Comparison of ENCODE assay signal across 26 cellular contexts in the genomic region with DNA sequence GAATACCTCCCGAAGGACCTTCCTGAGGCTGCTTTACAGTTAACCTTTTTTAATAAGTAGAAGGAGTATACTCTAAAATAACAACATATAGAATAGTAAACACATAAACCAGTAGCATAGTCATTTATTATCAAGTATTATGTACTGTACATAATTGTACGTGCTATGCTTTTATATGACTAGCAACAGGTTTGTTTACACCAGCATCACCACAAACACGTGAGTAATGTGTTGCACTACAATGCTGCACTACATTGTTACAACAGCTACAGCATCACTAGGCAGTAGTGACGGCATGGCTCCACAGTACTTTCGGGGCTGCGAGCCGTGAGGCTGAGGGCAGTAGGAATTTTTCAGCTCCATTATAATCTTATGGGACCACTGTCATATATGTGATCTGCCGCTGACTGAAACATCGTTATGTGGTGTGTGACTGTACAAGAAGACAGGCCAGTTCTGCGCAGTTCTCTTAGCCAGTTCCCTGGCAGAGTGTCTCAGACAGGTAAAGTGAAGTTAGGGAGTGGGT.
DNase-seq lines count a peak whose midpoint lies in the region; ATAC-seq lines count a peak whose summit lies in the region.
"Had no signal": no experiment of that assay in that cellular context is flagged by ENCODE, and none has a peak within 500 bp of the region (broad histone marks: within the 10 kb centered on the region; RNA-seq: fewer than 3 reads in every experiment).

No MANE protein-coding gene starts in this region.

- no peaks in the 10 kb centered on the region for H3K9me3 Mint-ChIP-seq in activated naive CD4-positive, alpha-beta T cell treated with anti-CD3 and anti-CD28 coated beads, Interleukin-2, amount 50 U/mL, for 24 hours
- peaks cover 0 to 7% of the 10 kb centered on the region in 2 donors for H3K9me3 Mint-ChIP-seq in activated naive CD4-positive, alpha-beta T cell treated with anti-CD3 and anti-CD28 coated beads, Interleukin-2, amount 50 U/mL, for 72 hours
- no peaks in the 10 kb centered on the region for H3K9me3 Mint-ChIP-seq in effector memory CD8-positive, alpha-beta T cell
- H3K9me3 Mint-ChIP-seq in stimulated activated naive CD8-positive, alpha-beta T cell treated with anti-CD3 and anti-CD28 coated beads, Interleukin-15, amount 100 ng/mL, for 72 hours, result no peaks in the 10 kb centered on the region
- H3K9me3 Mint-ChIP-seq: mesothelial cell of epicardium had no signal

- DNase-seq in activated naive CD4-positive, alpha-beta T cell treated with anti-CD3 and anti-CD28 coated beads, Interleukin-2, amount 50 U/mL, for 72 hours (ENCODE audit: low spot score in 2 of 2), result no peak
- DNase-seq in SJSA1 (ENCODE audit: low read depth in 1 of 2, low spot score in 2 of 2) (peak in 1 of 2 experiments; percentile 20), cerebellum (ENCODE audit: low spot score) (no peak), ureter (ENCODE audit: low spot score) (no peak)
- DNase-seq in effector memory CD8-positive, alpha-beta T cell, result no peak
- no peak for DNase-seq in stimulated activated naive CD8-positive, alpha-beta T cell treated with anti-CD3 and anti-CD28 coated beads, Interleukin-15, amount 100 ng/mL, for 72 hours
- DNase-seq in stimulated activated CD4-positive, alpha-beta T cell treated with anti-CD3 and anti-CD28 coated beads, Interleukin-2, amount 100 ng/mL, for 48 hours, result no peak
- DNase-seq: activated naive CD4-positive, alpha-beta T cell; amygdala; Calu3; cortex of kidney; DMS79 treated with DMSO at 0.1 percent for 48 hours; KBM-7; left ventricle myocardium superior; MG63; naive thymus-derived CD4-positive, alpha-beta T cell; NCI-H1105 treated with DMSO at 0.1 percent for 48 hours; NCI-H2029; NCI-H526; NK-92 treated with Interleukin-12 subunit alpha and Interleukin-12 subunit beta, amount 100 ng/mL, for 24 hours; T-helper 9 cell; transverse colon had no signal

- H3K9me3 ChIP-seq in SJSA1 (replicated peaks), result no peaks in the 10 kb centered on the region
- H3K9me3 ChIP-seq: MG63, transverse colon had no signal

- peaks cover 44% of the 10 kb centered on the region for H3K4me1 Mint-ChIP-seq in activated naive CD4-positive, alpha-beta T cell treated with anti-CD3 and anti-CD28 coated beads, Interleukin-2, amount 50 U/mL, for 24 hours
- H3K4me1 Mint-ChIP-seq in effector memory CD8-positive, alpha-beta T cell (ENCODE audit: low read depth in 2 of 2), result peaks cover 35 to 48% of the 10 kb centered on the region in 2 donors
- peaks cover 76% of the 10 kb centered on the region for H3K4me1 Mint-ChIP-seq in stimulated activated naive CD8-positive, alpha-beta T cell treated with anti-CD3 and anti-CD28 coated beads, Interleukin-15, amount 100 ng/mL, for 72 hours

- no peaks in the 10 kb centered on the region for H3K27me3 ChIP-seq in SJSA1 (replicated peaks)
- H3K27me3 ChIP-seq: MG63, transverse colon had no signal

- no peaks in the 10 kb centered on the region for H3K27me3 Mint-ChIP-seq in activated naive CD4-positive, alpha-beta T cell treated with anti-CD3 and anti-CD28 coated beads, Interleukin-2, amount 50 U/mL, for 24 hours
- H3K27me3 Mint-ChIP-seq in effector memory CD8-positive, alpha-beta T cell, result no peaks in the 10 kb centered on the region
- no peaks in the 10 kb centered on the region for H3K27me3 Mint-ChIP-seq in stimulated activated naive CD8-positive, alpha-beta T cell treated with anti-CD3 and anti-CD28 coated beads, Interleukin-15, amount 100 ng/mL, for 72 hours
- H3K27me3 Mint-ChIP-seq: naive thymus-derived CD4-positive, alpha-beta T cell had no signal

- H3K27ac Mint-ChIP-seq in activated naive CD4-positive, alpha-beta T cell treated with anti-CD3 and anti-CD28 coated beads, Interleukin-2, amount 50 U/mL, for 24 hours, result peak overlapping the region; percentile 43
- peak overlapping the region in 1 of 2 donors; percentile 53 for H3K27ac Mint-ChIP-seq in activated naive CD4-positive, alpha-beta T cell treated with anti-CD3 and anti-CD28 coated beads, Interleukin-2, amount 50 U/mL, for 72 hours
- peak overlapping the region; percentile 15 to 59 for H3K27ac Mint-ChIP-seq in effector memory CD8-positive, alpha-beta T cell
- no peak overlapping the region for H3K27ac Mint-ChIP-seq in stimulated activated naive CD8-positive, alpha-beta T cell treated with anti-CD3 and anti-CD28 coated beads, Interleukin-15, amount 100 ng/mL, for 72 hours
- H3K27ac Mint-ChIP-seq: mesothelial cell of epicardium had no signal

- peaks cover 25% of the 10 kb centered on the region for H3K4me1 ChIP-seq in SJSA1 (replicated peaks)

- no peaks in the 10 kb centered on the region for H3K36me3 ChIP-seq in SJSA1
- H3K36me3 ChIP-seq: MG63, transverse colon had no signal

- no peak for ATAC-seq in activated naive CD4-positive, alpha-beta T cell treated with anti-CD3 and anti-CD28 coated beads, Interleukin-2, amount 50 U/mL, for 72 hours
- peak; percentile 13 for ATAC-seq in effector memory CD8-positive, alpha-beta T cell (replicated peaks)
- peak; percentile 21 for ATAC-seq in stimulated activated naive CD8-positive, alpha-beta T cell treated with anti-CD3 and anti-CD28 coated beads, Interleukin-15, amount 100 ng/mL, for 72 hours
- ATAC-seq: naive thymus-derived CD4-positive, alpha-beta T cell; PC-3; Right ventricle myocardium inferior had no signal

- no peak overlapping the region for H3K4me3 ChIP-seq in SJSA1
- H3K4me3 ChIP-seq: MG63, transverse colon had no signal

- 0 out of 2 replicates have a peak overlapping the region, but pooled peaks have one; percentile 7 for H3K27ac ChIP-seq in SJSA1
- H3K27ac ChIP-seq: transverse colon had no signal

- H3K4me3 Mint-ChIP-seq in activated naive CD4-positive, alpha-beta T cell treated with anti-CD3 and anti-CD28 coated beads, Interleukin-2, amount 50 U/mL, for 24 hours, result no peak overlapping the region
- peak overlapping the region in 1 of 2 donors; percentile 33 for H3K4me3 Mint-ChIP-seq in effector memory CD8-positive, alpha-beta T cell
- peak overlapping the region; percentile 9 to 24 for H3K4me3 Mint-ChIP-seq in stimulated activated naive CD8-positive, alpha-beta T cell treated with anti-CD3 and anti-CD28 coated beads, Interleukin-15, amount 100 ng/mL, for 72 hours
- H3K4me3 Mint-ChIP-seq: mesothelial cell of epicardium had no signal

- H3K36me3 Mint-ChIP-seq in activated naive CD4-positive, alpha-beta T cell treated with anti-CD3 and anti-CD28 coated beads, Interleukin-2, amount 50 U/mL, for 24 hours, result no peaks in the 10 kb centered on the region
- H3K36me3 Mint-ChIP-seq in activated naive CD4-positive, alpha-beta T cell treated with anti-CD3 and anti-CD28 coated beads, Interleukin-2, amount 50 U/mL, for 72 hours, result peaks cover 0 to 12% of the 10 kb centered on the region in 2 donors
- H3K36me3 Mint-ChIP-seq in effector memory CD8-positive, alpha-beta T cell (ENCODE audit: insufficient read depth), result peaks cover 4% of the 10 kb centered on the region
- H3K36me3 Mint-ChIP-seq: mesothelial cell of epicardium had no signal

Comparison
In these comparisons a context has a peak if more than half of its experiments do, and no peak if none do; other contexts are left out.
1. H3K27ac Mint-ChIP-seq: peak in activated naive CD4-positive, alpha-beta T cell treated with anti-CD3 and anti-CD28 coated beads, Interleukin-2, amount 50 U/mL, for 24 hours (single experiment) and effector memory CD8-positive, alpha-beta T cell (2 of 2); none in stimulated activated naive CD8-positive, alpha-beta T cell treated with anti-CD3 and anti-CD28 coated beads, Interleukin-15, amount 100 ng/mL, for 72 hours (0 of 2).
2. ATAC-seq: peak in effector memory CD8-positive, alpha-beta T cell (single experiment) and stimulated activated naive CD8-positive, alpha-beta T cell treated with anti-CD3 and anti-CD28 coated beads, Interleukin-15, amount 100 ng/mL, for 72 hours (single experiment); none in activated naive CD4-positive, alpha-beta T cell treated with anti-CD3 and anti-CD28 coated beads, Interleukin-2, amount 50 U/mL, for 72 hours (0 of 2).